20 cellular contexts compared by ENCODE assay signal in the genomic region with DNA sequence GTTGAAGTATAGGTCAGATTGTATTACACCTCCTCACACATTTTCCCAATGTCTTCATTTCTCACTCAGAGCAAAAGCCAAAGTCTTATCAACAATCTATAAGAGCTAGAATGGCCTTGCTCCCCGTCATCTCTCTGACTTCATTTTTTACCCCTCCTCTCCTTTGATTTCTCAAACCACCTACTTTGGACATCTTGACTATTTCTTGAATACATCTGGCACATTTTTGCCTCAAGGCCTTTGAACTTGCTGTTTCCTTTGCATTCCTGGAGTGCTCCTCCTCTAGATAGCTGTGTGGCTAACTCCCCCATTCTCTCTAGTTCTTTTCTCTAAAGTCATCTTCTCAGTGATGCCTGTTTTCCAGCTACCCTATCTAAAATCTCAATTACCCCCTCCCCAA. TPM values are rescaled to one million over a fixed set of nuclear protein-coding genes. Genes with fewer than 3 reads are reported as not detected.
DNase-seq lines count a peak whose midpoint lies in the region; ATAC-seq and TF ChIP-seq lines count a peak whose summit lies in the region.
"Had no signal": no experiment of that assay in that cellular context is flagged by ENCODE, and none has a peak within 500 bp of the region (broad histone marks: within the 10 kb centered on the region; RNA-seq: fewer than 3 reads in every experiment).

No MANE protein-coding gene starts in this region.

- H3K36me3 ChIP-seq in cardiac muscle cell: no peaks in the 10 kb centered on the region
- H3K36me3 ChIP-seq in hepatocyte (replicated peaks; ENCODE audit: insufficient read depth, low read depth): no peaks in the 10 kb centered on the region
- no peaks in the 10 kb centered on the region for H3K36me3 ChIP-seq in upper lobe of left lung

- intact Hi-C loops in right cardiac atrium (cut with DNase I): no loop called here

- no peak for TF ChIP-seq POLR2A in upper lobe of left lung (IDR thresholded peaks at IDR 0.05)

- TF ChIP-seq CTCF in cardiac muscle cell (IDR thresholded peaks at IDR 0.05; ENCODE audit: low read depth, low read length): no peak
- TF ChIP-seq CTCF in hepatocyte (IDR thresholded peaks at IDR 0.05; ENCODE audit: poor library complexity): no peak
- TF ChIP-seq CTCF in upper lobe of left lung (IDR thresholded peaks at IDR 0.05): no peak

- H3K4me2 ChIP-seq in hepatocyte: no peak overlapping the region

- no peak overlapping the region for H3K4me3 ChIP-seq in cardiac muscle cell
- H3K4me3 ChIP-seq in right cardiac atrium (ENCODE audit: low read length): no peak overlapping the region
- no peak overlapping the region for H3K4me3 ChIP-seq in hepatocyte
- H3K4me3 ChIP-seq in upper lobe of left lung: no peak overlapping the region

- H3K4me1 ChIP-seq in cardiac muscle cell (ENCODE audit: low read depth): peaks cover 43% of the 10 kb centered on the region
- H3K4me1 ChIP-seq in right cardiac atrium (ENCODE audit: control insufficient read depth, insufficient read depth, low read length): no peaks in the 10 kb centered on the region
- peaks cover 6% of the 10 kb centered on the region for H3K4me1 ChIP-seq in hepatocyte (ENCODE audit: insufficient read depth)
- H3K4me1 ChIP-seq in upper lobe of left lung: no peaks in the 10 kb centered on the region

- no peaks in the 10 kb centered on the region for H4K20me1 ChIP-seq in hepatocyte (ENCODE audit: insufficient read depth, poor library complexity, severe bottlenecking)

- WGBS in right cardiac atrium: 47% methylated on average over 1 of the region's 1 CpG
- WGBS in hepatocyte (ENCODE audit: low lambda C conversion rate, missing lambda C conversion rate): 48% methylated on average over 1 of the region's 1 CpG
- 53 to 55% methylated on average over 1 of the region's 1 CpG for WGBS in upper lobe of left lung, 2 donors

- no peak for TF ChIP-seq EP300 in upper lobe of left lung (IDR thresholded peaks at IDR 0.05)

- ATAC-seq in right cardiac atrium: no peak
- no peak for ATAC-seq in HG03097 (IDR thresholded peaks at IDR 0.05; ENCODE audit: low FRiP score, unreplicated experiment)
- no peak for ATAC-seq in upper lobe of left lung (ENCODE audit: low FRiP score in 2 of 2)

- H3K79me2 ChIP-seq in hepatocyte: no peaks in the 10 kb centered on the region

- no peaks in the 10 kb centered on the region for H3K9me2 ChIP-seq in hepatocyte (replicated peaks; ENCODE audit: insufficient read depth)

- DNase-seq in cardiac muscle cell (ENCODE audit: low read depth in 1 of 2, low spot score in 1 of 2) (peak in 1 of 2 donors; percentile 53), right cardiac atrium (no peak), RPMI7951 (ENCODE audit: low read depth) (peak; percentile 66), hepatocyte (ENCODE audit: low spot score) (peak; percentile 19), upper lobe of left lung (no peak), GOT3 (lab: John Stamatoyannopoulos, UW) (no peak)
- DNase-seq: Calu3; CD4-positive, alpha-beta T cell; H7; Karpas-422; NCI-H1092 treated with DMSO at 0.1 percent for 48 hours; NCI-H2081; NCI-H510A; NCI-H774; RPMI8226; SHP77 treated with DMSO at 0.1 percent for 48 hours had no signal

- H2AFZ ChIP-seq in hepatocyte: no peak overlapping the region

- H3K9me3 ChIP-seq in cardiac muscle cell (ENCODE audit: low read depth): no peaks in the 10 kb centered on the region
- H3K9me3 ChIP-seq in right cardiac atrium (ENCODE audit: control insufficient read depth, low read length): no peaks in the 10 kb centered on the region
- no peaks in the 10 kb centered on the region for H3K9me3 ChIP-seq in hepatocyte (ENCODE audit: low read depth)
- no peaks in the 10 kb centered on the region for H3K9me3 ChIP-seq in upper lobe of left lung

- peak overlapping the region; percentile 81 for H3K27ac ChIP-seq in cardiac muscle cell
- no peak overlapping the region for H3K27ac ChIP-seq in right cardiac atrium (ENCODE audit: low read length)
- peak overlapping the region; percentile 3 for H3K27ac ChIP-seq in hepatocyte
- no peak overlapping the region for H3K27ac ChIP-seq in upper lobe of left lung

- H3K27me3 ChIP-seq in cardiac muscle cell (no peaks in the 10 kb centered on the region), right cardiac atrium (ENCODE audit: control insufficient read depth, insufficient read depth) (no peaks in the 10 kb centered on the region), hepatocyte (no peaks in the 10 kb centered on the region), upper lobe of left lung (no peaks in the 10 kb centered on the region)

RNA-seq across cellular contexts. Expression of gene XCL2, which starts 7.2 kb away (rescaled TPM):
- total RNA-seq in cardiac muscle cell (not detected in 2 replicates), right cardiac atrium (under 1 TPM in 1 of 4 donors, not detected in 3; 0.60 TPM), hepatocyte (not detected in 2 replicates), upper lobe of left lung (1 to 10 TPM in 4 of 6 donors, not detected in 2; 1.3 to 9.0 (median 1.7) TPM)
- polyA plus RNA-seq in cardiac muscle cell (0.35 TPM in 1 of 2 replicates, not detected in the other), right cardiac atrium (not detected), hepatocyte (not detected in 2 replicates)
- total RNA-seq in RPMI7951 (2014; rRNA removed; shearing (Covaris generic)): not detected in 2 replicates
- total RNA-seq: A172; Calu3; CD4-positive, alpha-beta T cell; H7; OCI-LY7 had no signal
- polyA plus RNA-seq: BJ had no signal

RNA-seq across cellular contexts. Expression of gene XCL1, which starts 25.4 kb away (rescaled TPM):
- total RNA-seq in cardiac muscle cell (0.53 and 0.54 TPM in 2 replicates), right cardiac atrium (under 1 TPM in 1 of 4 donors, not detected in 3; 0.38 TPM), hepatocyte (0.23 TPM in 1 of 2 replicates, not detected in the other), upper lobe of left lung (1 to 10 TPM in 3 of 6 donors, under 1 TPM in 2, not detected in 1; 0.30 to 2.2 (median 1.2) TPM)
- polyA plus RNA-seq in cardiac muscle cell (1.6 and 2.0 TPM in 2 replicates), right cardiac atrium (0.23 TPM), hepatocyte (0.24 and 0.89 TPM in 2 replicates)
- total RNA-seq in RPMI7951 (2014; rRNA removed; shearing (Covaris generic)): not detected in 2 replicates
- total RNA-seq: A172, Calu3, OCI-LY7 had no signal
- polyA plus RNA-seq: BJ had no signal

Comparison
In these comparisons a context has a peak if more than half of its experiments do, and no peak if none do; other contexts are left out.
1. H3K27ac ChIP-seq: peak in cardiac muscle cell (single experiment) and hepatocyte (single experiment); none in right cardiac atrium (single experiment) and upper lobe of left lung (0 of 4).
2. DNase-seq: peak in RPMI7951 (single experiment) and hepatocyte (single experiment); none in right cardiac atrium (0 of 3), upper lobe of left lung (0 of 2) and GOT3 (single experiment).